Comparison of ENCODE assay signal across 1 cellular context in genomic region chr1:184052194-184052559, GRCh38.
TF ChIP-seq lines count a peak whose summit lies in the region.

No MANE protein-coding gene starts in this region.

TF ChIP-seq in K562, 482 proteins besides CTCF, POLR2A, EP300 and RAD21 (continued from another document):
- TF ChIP-seq HMG20A (CRISPR knock-in tag; conservative IDR thresholded peaks at IDR 0.05), result no peak
- no peak for TF ChIP-seq TOE1 (IDR thresholded peaks at IDR 0.05; ENCODE audit: borderline replicate concordance)
- no peak for TF ChIP-seq TOE1 (CRISPR knock-in tag; IDR thresholded peaks at IDR 0.05; ENCODE audit: borderline replicate concordance, low read depth)
- TF ChIP-seq, protein P1, sequence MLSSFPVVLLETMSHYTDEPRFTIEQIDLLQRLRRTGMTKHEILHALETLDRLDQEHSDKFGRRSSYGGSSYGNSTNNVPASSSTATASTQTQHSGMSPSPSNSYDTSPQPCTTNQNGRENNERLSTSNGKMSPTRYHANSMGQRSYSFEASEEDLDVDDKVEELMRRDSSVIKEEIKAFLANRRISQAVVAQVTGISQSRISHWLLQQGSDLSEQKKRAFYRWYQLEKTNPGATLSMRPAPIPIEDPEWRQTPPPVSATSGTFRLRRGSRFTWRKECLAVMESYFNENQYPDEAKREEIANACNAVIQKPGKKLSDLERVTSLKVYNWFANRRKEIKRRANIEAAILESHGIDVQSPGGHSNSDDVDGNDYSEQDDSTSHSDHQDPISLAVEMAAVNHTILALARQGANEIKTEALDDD (IDR thresholded peaks at IDR 0.05), result peak; percentile 53
- TF ChIP-seq ZNF316 (IDR thresholded peaks at IDR 0.05), result no peak
- no peak for TF ChIP-seq SAFB2 (IDR thresholded peaks at IDR 0.05; ENCODE audit: borderline replicate concordance, low read depth, low read length, severe bottlenecking)
- no peak for TF ChIP-seq TEAD2 (tag; IDR thresholded peaks at IDR 0.05)
- no peak for TF ChIP-seq E4F1 (CRISPR knock-in tag; IDR thresholded peaks at IDR 0.05; ENCODE audit: borderline replicate concordance)
- TF ChIP-seq TBP (optimal IDR thresholded peaks at IDR 0.05; ENCODE audit: low read depth, low read length), result no peak
- no peak for TF ChIP-seq ESRRB (CRISPR knock-in tag; IDR thresholded peaks at IDR 0.05; ENCODE audit: borderline replicate concordance)
- no peak for TF ChIP-seq POLR2AphosphoS2 (IDR thresholded peaks at IDR 0.05; ENCODE audit: low read length)
- TF ChIP-seq, protein P2, sequence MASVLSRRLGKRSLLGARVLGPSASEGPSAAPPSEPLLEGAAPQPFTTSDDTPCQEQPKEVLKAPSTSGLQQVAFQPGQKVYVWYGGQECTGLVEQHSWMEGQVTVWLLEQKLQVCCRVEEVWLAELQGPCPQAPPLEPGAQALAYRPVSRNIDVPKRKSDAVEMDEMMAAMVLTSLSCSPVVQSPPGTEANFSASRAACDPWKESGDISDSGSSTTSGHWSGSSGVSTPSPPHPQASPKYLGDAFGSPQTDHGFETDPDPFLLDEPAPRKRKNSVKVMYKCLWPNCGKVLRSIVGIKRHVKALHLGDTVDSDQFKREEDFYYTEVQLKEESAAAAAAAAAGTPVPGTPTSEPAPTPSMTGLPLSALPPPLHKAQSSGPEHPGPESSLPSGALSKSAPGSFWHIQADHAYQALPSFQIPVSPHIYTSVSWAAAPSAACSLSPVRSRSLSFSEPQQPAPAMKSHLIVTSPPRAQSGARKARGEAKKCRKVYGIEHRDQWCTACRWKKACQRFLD (CRISPR knock-in tag; IDR thresholded peaks at IDR 0.05), result no peak
- no peak for TF ChIP-seq BHLHE40 (IDR thresholded peaks at IDR 0.05; ENCODE audit: low read length)
- TF ChIP-seq BACH1 (tag; IDR thresholded peaks at IDR 0.05), result peak; percentile 47; the same call in 1 of the 2 replicates
- no peak for TF ChIP-seq CHD4 (IDR thresholded peaks at IDR 0.05; ENCODE audit: insufficient read depth, insufficient replicate concordance, low read depth, low read length, poor library complexity, severe bottlenecking)
- no peak for TF ChIP-seq TAF1 (IDR thresholded peaks at IDR 0.05; ENCODE audit: control insufficient read depth, extremely low read depth, insufficient read depth, low read length, severe bottlenecking)
- TF ChIP-seq, protein P3, sequence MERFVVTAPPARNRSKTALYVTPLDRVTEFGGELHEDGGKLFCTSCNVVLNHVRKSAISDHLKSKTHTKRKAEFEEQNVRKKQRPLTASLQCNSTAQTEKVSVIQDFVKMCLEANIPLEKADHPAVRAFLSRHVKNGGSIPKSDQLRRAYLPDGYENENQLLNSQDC (CRISPR knock-in tag; IDR thresholded peaks at IDR 0.05), result no peak
- peak; percentile 71; the same call in 1 of the 2 replicates for TF ChIP-seq ZFPM2 (CRISPR knock-in tag; IDR thresholded peaks at IDR 0.05)
- TF ChIP-seq CEBPB (tag; IDR thresholded peaks at IDR 0.05), result no peak
- TF ChIP-seq SREBF1 (IDR thresholded peaks at IDR 0.05; ENCODE audit: borderline replicate concordance, low read depth, low read length), result no peak
- TF ChIP-seq, protein P4, sequence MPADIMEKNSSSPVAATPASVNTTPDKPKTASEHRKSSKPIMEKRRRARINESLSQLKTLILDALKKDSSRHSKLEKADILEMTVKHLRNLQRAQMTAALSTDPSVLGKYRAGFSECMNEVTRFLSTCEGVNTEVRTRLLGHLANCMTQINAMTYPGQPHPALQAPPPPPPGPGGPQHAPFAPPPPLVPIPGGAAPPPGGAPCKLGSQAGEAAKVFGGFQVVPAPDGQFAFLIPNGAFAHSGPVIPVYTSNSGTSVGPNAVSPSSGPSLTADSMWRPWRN (IDR thresholded peaks at IDR 0.05; ENCODE audit: low read depth), result no peak
- TF ChIP-seq ZNF57 (CRISPR knock-in tag; IDR thresholded peaks at IDR 0.05), result no peak
- no peak for TF ChIP-seq NR1H2 (CRISPR knock-in tag; IDR thresholded peaks at IDR 0.05)
- TF ChIP-seq SNIP1 (IDR thresholded peaks at IDR 0.05; ENCODE audit: low read depth), result no peak
- no peak for TF ChIP-seq TAF15 (IDR thresholded peaks at IDR 0.05; ENCODE audit: low read depth, low read length)
- TF ChIP-seq, protein P5, sequence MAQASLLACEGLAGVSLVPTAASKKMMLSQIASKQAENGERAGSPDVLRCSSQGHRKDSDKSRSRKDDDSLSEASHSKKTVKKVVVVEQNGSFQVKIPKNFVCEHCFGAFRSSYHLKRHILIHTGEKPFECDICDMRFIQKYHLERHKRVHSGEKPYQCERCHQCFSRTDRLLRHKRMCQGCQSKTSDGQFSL (CRISPR knock-in tag; IDR thresholded peaks at IDR 0.05), result no peak
- TF ChIP-seq, protein P5 (tag; IDR thresholded peaks at IDR 0.05), result no peak
- TF ChIP-seq ARHGAP35 (IDR thresholded peaks at IDR 0.05; ENCODE audit: partially characterized antibody), result no peak
- TF ChIP-seq EGR1 (conservative IDR thresholded peaks at IDR 0.05), result no peak
- no peak for TF ChIP-seq RBM39 (optimal IDR thresholded peaks at IDR 0.05; ENCODE audit: low read depth, low read length)
- TF ChIP-seq GATA2 (CRISPR knock-in tag; IDR thresholded peaks at IDR 0.05), result peak; percentile 31; the same call in 1 of the 2 replicates
- no peak for TF ChIP-seq CREB3 (tag; conservative IDR thresholded peaks at IDR 0.05; ENCODE audit: low read depth)
- TF ChIP-seq PHTF2 (CRISPR knock-in tag; IDR thresholded peaks at IDR 0.05), result peak; percentile 60; the same call in 1 of the 2 replicates
- TF ChIP-seq GATAD2A (IDR thresholded peaks at IDR 0.05), result no peak
- no peak for TF ChIP-seq SMAD2 (IDR thresholded peaks at IDR 0.05; ENCODE audit: low read depth, low read length)
- TF ChIP-seq ARID3A (IDR thresholded peaks at IDR 0.05; ENCODE audit: borderline replicate concordance, low read depth, low read length), result no peak
- TF ChIP-seq, protein P6, sequence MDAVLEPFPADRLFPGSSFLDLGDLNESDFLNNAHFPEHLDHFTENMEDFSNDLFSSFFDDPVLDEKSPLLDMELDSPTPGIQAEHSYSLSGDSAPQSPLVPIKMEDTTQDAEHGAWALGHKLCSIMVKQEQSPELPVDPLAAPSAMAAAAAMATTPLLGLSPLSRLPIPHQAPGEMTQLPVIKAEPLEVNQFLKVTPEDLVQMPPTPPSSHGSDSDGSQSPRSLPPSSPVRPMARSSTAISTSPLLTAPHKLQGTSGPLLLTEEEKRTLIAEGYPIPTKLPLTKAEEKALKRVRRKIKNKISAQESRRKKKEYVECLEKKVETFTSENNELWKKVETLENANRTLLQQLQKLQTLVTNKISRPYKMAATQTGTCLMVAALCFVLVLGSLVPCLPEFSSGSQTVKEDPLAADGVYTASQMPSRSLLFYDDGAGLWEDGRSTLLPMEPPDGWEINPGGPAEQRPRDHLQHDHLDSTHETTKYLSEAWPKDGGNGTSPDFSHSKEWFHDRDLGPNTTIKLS (IDR thresholded peaks at IDR 0.05; ENCODE audit: borderline replicate concordance, low read depth), result no peak
- TF ChIP-seq, protein P7, sequence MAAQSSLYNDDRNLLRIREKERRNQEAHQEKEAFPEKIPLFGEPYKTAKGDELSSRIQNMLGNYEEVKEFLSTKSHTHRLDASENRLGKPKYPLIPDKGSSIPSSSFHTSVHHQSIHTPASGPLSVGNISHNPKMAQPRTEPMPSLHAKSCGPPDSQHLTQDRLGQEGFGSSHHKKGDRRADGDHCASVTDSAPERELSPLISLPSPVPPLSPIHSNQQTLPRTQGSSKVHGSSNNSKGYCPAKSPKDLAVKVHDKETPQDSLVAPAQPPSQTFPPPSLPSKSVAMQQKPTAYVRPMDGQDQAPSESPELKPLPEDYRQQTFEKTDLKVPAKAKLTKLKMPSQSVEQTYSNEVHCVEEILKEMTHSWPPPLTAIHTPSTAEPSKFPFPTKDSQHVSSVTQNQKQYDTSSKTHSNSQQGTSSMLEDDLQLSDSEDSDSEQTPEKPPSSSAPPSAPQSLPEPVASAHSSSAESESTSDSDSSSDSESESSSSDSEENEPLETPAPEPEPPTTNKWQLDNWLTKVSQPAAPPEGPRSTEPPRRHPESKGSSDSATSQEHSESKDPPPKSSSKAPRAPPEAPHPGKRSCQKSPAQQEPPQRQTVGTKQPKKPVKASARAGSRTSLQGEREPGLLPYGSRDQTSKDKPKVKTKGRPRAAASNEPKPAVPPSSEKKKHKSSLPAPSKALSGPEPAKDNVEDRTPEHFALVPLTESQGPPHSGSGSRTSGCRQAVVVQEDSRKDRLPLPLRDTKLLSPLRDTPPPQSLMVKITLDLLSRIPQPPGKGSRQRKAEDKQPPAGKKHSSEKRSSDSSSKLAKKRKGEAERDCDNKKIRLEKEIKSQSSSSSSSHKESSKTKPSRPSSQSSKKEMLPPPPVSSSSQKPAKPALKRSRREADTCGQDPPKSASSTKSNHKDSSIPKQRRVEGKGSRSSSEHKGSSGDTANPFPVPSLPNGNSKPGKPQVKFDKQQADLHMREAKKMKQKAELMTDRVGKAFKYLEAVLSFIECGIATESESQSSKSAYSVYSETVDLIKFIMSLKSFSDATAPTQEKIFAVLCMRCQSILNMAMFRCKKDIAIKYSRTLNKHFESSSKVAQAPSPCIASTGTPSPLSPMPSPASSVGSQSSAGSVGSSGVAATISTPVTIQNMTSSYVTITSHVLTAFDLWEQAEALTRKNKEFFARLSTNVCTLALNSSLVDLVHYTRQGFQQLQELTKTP (IDR thresholded peaks at IDR 0.05; ENCODE audit: low read depth in 1 of 2, partially characterized antibody in 2 of 2), result peak in 1 of 2 experiments; percentile 25
- TF ChIP-seq JUNB (CRISPR knock-in tag; conservative IDR thresholded peaks at IDR 0.05), result no peak
- no peak for TF ChIP-seq PCBP2 (IDR thresholded peaks at IDR 0.05; ENCODE audit: low read depth, low read length, poor library complexity, severe bottlenecking)
- TF ChIP-seq, protein P8, sequence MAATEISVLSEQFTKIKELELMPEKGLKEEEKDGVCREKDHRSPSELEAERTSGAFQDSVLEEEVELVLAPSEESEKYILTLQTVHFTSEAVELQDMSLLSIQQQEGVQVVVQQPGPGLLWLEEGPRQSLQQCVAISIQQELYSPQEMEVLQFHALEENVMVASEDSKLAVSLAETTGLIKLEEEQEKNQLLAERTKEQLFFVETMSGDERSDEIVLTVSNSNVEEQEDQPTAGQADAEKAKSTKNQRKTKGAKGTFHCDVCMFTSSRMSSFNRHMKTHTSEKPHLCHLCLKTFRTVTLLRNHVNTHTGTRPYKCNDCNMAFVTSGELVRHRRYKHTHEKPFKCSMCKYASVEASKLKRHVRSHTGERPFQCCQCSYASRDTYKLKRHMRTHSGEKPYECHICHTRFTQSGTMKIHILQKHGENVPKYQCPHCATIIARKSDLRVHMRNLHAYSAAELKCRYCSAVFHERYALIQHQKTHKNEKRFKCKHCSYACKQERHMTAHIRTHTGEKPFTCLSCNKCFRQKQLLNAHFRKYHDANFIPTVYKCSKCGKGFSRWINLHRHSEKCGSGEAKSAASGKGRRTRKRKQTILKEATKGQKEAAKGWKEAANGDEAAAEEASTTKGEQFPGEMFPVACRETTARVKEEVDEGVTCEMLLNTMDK (IDR thresholded peaks at IDR 0.05; ENCODE audit: borderline replicate concordance, insufficient read depth, low read depth, low read length, poor library complexity, severe bottlenecking), result no peak
- TF ChIP-seq, protein P9, sequence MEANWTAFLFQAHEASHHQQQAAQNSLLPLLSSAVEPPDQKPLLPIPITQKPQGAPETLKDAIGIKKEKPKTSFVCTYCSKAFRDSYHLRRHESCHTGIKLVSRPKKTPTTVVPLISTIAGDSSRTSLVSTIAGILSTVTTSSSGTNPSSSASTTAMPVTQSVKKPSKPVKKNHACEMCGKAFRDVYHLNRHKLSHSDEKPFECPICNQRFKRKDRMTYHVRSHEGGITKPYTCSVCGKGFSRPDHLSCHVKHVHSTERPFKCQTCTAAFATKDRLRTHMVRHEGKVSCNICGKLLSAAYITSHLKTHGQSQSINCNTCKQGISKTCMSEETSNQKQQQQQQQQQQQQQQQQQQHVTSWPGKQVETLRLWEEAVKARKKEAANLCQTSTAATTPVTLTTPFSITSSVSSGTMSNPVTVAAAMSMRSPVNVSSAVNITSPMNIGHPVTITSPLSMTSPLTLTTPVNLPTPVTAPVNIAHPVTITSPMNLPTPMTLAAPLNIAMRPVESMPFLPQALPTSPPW (CRISPR knock-in tag; IDR thresholded peaks at IDR 0.05), result no peak; the same call in 1 of the 2 replicates
